ENCODE assay signal across 3 cellular contexts in the genomic region with DNA sequence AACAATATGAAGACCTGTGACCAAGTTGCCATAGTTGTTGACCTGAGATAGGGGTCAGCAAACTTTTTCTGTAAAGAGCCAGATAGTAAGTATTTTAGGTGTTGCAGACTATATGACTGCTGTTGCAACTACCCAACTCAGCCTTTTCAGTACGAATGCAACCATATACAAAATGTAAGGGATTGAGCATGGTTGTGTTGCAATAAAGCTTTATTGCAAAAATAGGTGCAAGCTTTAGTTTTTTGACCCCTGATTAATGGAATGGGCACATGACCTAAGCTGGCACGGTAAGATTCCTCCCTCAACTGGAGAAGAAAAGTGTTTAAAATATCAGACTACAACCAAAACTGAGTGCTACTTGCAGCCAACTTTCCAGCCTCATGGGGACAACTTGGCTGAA.
TF ChIP-seq lines count a peak whose summit lies in the region.

No MANE protein-coding gene starts in this region.

TF ChIP-seq in HepG2, 621 proteins besides CTCF, POLR2A, EP300 and RAD21:
- TF ChIP-seq TGIF2 (CRISPR knock-in tag; IDR thresholded peaks at IDR 0.05): no peak
- 0 out of 2 replicates have a peak, but pooled peaks have one; percentile 33 for TF ChIP-seq CEBPB (IDR thresholded peaks at IDR 0.05; ENCODE audit: borderline replicate concordance, low read depth, low read length)

TF ChIP-seq in IMR-90, 13 proteins besides CTCF, POLR2A, EP300 and RAD21:
- 0 out of 2 replicates have a peak, but pooled peaks have one; percentile 11 for TF ChIP-seq CEBPB (IDR thresholded peaks at IDR 0.05; ENCODE audit: low read depth, low read length)
- no peak for TF ChIP-seq NFE2L2 (IDR thresholded peaks at IDR 0.05; ENCODE audit: low read depth, low read length)

TF ChIP-seq in K562, 482 proteins besides CTCF, POLR2A, EP300 and RAD21:
- TF ChIP-seq CEBPB (tag; IDR thresholded peaks at IDR 0.05) (peak; percentile 77), CEBPG (CRISPR knock-in tag; IDR thresholded peaks at IDR 0.05) (no peak), CEBPG (tag; conservative IDR thresholded peaks at IDR 0.05 in 1 of 2, IDR thresholded peaks at IDR 0.05 in 1 of 2) (0 out of 4 replicates have a peak, but pooled peaks of 1 of the 2 experiments have one; percentile 27), ZNF41 (CRISPR knock-in tag; conservative IDR thresholded peaks at IDR 0.05) (no peak)
- TF ChIP-seq, protein P1, sequence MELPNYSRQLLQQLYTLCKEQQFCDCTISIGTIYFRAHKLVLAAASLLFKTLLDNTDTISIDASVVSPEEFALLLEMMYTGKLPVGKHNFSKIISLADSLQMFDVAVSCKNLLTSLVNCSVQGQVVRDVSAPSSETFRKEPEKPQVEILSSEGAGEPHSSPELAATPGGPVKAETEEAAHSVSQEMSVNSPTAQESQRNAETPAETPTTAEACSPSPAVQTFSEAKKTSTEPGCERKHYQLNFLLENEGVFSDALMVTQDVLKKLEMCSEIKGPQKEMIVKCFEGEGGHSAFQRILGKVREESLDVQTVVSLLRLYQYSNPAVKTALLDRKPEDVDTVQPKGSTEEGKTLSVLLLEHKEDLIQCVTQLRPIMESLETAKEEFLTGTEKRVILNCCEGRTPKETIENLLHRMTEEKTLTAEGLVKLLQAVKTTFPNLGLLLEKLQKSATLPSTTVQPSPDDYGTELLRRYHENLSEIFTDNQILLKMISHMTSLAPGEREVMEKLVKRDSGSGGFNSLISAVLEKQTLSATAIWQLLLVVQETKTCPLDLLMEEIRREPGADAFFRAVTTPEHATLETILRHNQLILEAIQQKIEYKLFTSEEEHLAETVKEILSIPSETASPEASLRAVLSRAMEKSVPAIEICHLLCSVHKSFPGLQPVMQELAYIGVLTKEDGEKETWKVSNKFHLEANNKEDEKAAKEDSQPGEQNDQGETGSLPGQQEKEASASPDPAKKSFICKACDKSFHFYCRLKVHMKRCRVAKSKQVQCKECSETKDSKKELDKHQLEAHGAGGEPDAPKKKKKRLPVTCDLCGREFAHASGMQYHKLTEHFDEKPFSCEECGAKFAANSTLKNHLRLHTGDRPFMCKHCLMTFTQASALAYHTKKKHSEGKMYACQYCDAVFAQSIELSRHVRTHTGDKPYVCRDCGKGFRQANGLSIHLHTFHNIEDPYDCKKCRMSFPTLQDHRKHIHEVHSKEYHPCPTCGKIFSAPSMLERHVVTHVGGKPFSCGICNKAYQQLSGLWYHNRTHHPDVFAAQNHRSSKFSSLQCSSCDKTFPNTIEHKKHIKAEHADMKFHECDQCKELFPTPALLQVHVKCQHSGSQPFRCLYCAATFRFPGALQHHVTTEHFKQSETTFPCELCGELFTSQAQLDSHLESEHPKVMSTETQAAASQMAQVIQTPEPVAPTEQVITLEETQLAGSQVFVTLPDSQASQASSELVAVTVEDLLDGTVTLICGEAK (IDR thresholded peaks at IDR 0.05): peak; percentile 76
- TF ChIP-seq, protein P1 (CRISPR knock-in tag; IDR thresholded peaks at IDR 0.05): no peak
TF ChIP-seq in K562: peak in this region for 3.
